In genomic region chr1:92980732-92981647, GRCh38 we compare ENCODE assay signal across 9 cellular contexts. TPM values are rescaled to one million over a fixed set of nuclear protein-coding genes. Genes with fewer than 3 reads are reported as not detected.
A peak's percentile ranks its signal among the peaks of the same experiment; 100 is the strongest.
DNase-seq lines count a peak whose midpoint lies in the region; ATAC-seq and TF ChIP-seq lines count a peak whose summit lies in the region.
"Had no signal": no experiment of that assay in that cellular context is flagged by ENCODE, and none has a peak within 500 bp of the region (broad histone marks: within the 10 kb centered on the region; RNA-seq: fewer than 3 reads in every experiment).

No MANE protein-coding gene starts in this region.

- TF ChIP-seq POLR2A in uterus (IDR thresholded peaks at IDR 0.05) = no peak

- peak overlapping the region; percentile 96 for H3K27ac Mint-ChIP-seq in activated naive CD8-positive, alpha-beta T cell treated with anti-CD3 and anti-CD28 coated beads, Interleukin-2, amount 50 U/mL, for 24 hours
- H3K27ac Mint-ChIP-seq in glutamatergic neuron (ENCODE audit: unreplicated experiment) = no peak overlapping the region

- no peak overlapping the region for H3K4me3 ChIP-seq in uterus
- H3K4me3 ChIP-seq: BLaER1 treated with 17β-estradiol and CSF1 and Interleukin-3, amounts not matched to agents 10 nM and 100 nM had no signal

- intact Hi-C loops in uterus (cut with DNase I; ENCODE audit: low total_unique reads) = no loop called here

- no peaks in the 10 kb centered on the region for H3K9me3 ChIP-seq in uterus

- peak; percentile 37 for DNase-seq in stimulated activated CD4-positive, alpha-beta T cell treated with anti-CD3 and anti-CD28 coated beads, Interleukin-4, amount 100 ng/mL, for 24 hours
- DNase-seq in stimulated activated CD4-positive, alpha-beta T cell treated with anti-CD3 and anti-CD28 coated beads, Interleukin-4, amount 100 ng/mL, for 1 hour = no peak
- DNase-seq in activated naive CD8-positive, alpha-beta T cell treated with anti-CD3 and anti-CD28 coated beads, Interleukin-2, amount 50 U/mL, for 24 hours = no peak
- DNase-seq in NCI-H2081 (lab: John Stamatoyannopoulos, UW) = no peak
- DNase-seq in glutamatergic neuron = no peak
- DNase-seq in DMS153 treated with DMSO at 0.1 percent for 48 hours (lab: John Stamatoyannopoulos, UW; ENCODE audit: unreplicated experiment) = no peak
- DNase-seq in uterus = no peak

- ATAC-seq in HG03558 (IDR thresholded peaks at IDR 0.05; ENCODE audit: extremely low read depth, unreplicated experiment) = peak; percentile 42
- peak; percentile 50 for ATAC-seq in activated naive CD8-positive, alpha-beta T cell treated with anti-CD3 and anti-CD28 coated beads, Interleukin-2, amount 50 U/mL, for 24 hours

- H3K27me3 ChIP-seq in uterus = no peaks in the 10 kb centered on the region
- H3K27me3 ChIP-seq: BLaER1 treated with 17β-estradiol and CSF1 and Interleukin-3, amounts not matched to agents 10 nM and 100 nM had no signal

- peak overlapping the region; percentile 56 for H3K4me3 Mint-ChIP-seq in activated naive CD8-positive, alpha-beta T cell treated with anti-CD3 and anti-CD28 coated beads, Interleukin-2, amount 50 U/mL, for 24 hours
- no peak overlapping the region for H3K4me3 Mint-ChIP-seq in glutamatergic neuron (ENCODE audit: unreplicated experiment)

- peaks cover 11% of the 10 kb centered on the region for H3K36me3 Mint-ChIP-seq in activated naive CD8-positive, alpha-beta T cell treated with anti-CD3 and anti-CD28 coated beads, Interleukin-2, amount 50 U/mL, for 24 hours (ENCODE audit: low read depth)
- peaks cover 10% of the 10 kb centered on the region for H3K36me3 Mint-ChIP-seq in glutamatergic neuron (ENCODE audit: unreplicated experiment)

- H3K36me3 ChIP-seq in uterus = no peaks in the 10 kb centered on the region

- H3K4me1 ChIP-seq in uterus = no peaks in the 10 kb centered on the region

- TF ChIP-seq CTCF in glutamatergic neuron (IDR thresholded peaks at IDR 0.05; ENCODE audit: partially characterized antibody, unreplicated experiment) = no peak
- no peak for TF ChIP-seq CTCF in uterus (IDR thresholded peaks at IDR 0.05)

- H3K4me1 Mint-ChIP-seq in activated naive CD8-positive, alpha-beta T cell treated with anti-CD3 and anti-CD28 coated beads, Interleukin-2, amount 50 U/mL, for 24 hours = peaks cover 67% of the 10 kb centered on the region
- H3K4me1 Mint-ChIP-seq in glutamatergic neuron (ENCODE audit: low read depth, unreplicated experiment) = no peaks in the 10 kb centered on the region

- no peaks in the 10 kb centered on the region for H3K27me3 Mint-ChIP-seq in activated naive CD8-positive, alpha-beta T cell treated with anti-CD3 and anti-CD28 coated beads, Interleukin-2, amount 50 U/mL, for 24 hours
- no peaks in the 10 kb centered on the region for H3K27me3 Mint-ChIP-seq in glutamatergic neuron (ENCODE audit: unreplicated experiment)

- no peak overlapping the region for H3K27ac ChIP-seq in uterus

- H3K9me3 Mint-ChIP-seq in activated naive CD8-positive, alpha-beta T cell treated with anti-CD3 and anti-CD28 coated beads, Interleukin-2, amount 50 U/mL, for 24 hours = peaks cover 4% of the 10 kb centered on the region
- H3K9me3 Mint-ChIP-seq in glutamatergic neuron (ENCODE audit: unreplicated experiment) = peaks cover 2% of the 10 kb centered on the region

RNA-seq across cellular contexts. Expression of gene DIPK1A, which starts 19.7 kb away (rescaled TPM):
- total RNA-seq in glutamatergic neuron (ENCODE audit: unreplicated experiment) (7.2 TPM), uterus (10 to 100 TPM; 15.5 to 28.4 (median 20.8) TPM)
